In the genomic region with DNA sequence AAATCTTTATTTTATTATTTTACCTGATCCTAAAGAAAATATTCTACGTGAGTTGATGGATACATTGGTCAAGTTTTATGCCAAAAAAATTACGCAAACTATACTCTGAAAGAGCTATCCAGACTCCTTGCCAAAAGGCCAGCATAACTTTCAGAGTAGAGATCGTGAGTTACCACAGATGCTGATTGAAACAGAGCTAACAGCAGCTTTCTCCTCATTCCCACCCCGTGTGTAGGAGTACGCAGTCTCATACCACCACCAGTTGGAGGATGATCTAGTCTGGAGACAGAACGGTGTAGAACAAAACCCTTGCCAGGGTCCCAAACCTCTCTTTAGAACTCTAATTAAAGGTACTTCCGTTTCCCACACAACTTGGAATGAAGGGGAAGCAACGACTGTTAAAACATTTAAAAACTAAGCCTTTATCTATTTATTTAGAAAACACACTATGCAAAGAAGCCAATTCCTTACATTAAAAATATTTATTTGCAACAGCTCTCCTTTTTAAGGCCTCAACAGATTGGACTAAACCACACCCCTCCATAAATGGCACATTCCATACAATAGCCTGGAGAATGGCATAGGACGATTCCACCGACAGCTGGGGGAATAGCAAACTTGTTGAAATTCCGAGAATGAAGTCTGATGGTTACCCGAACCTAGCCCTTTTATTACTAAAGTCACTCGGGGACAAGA, we compare ENCODE assay signal across 8 cellular contexts. TPM values are rescaled to one million over a fixed set of nuclear protein-coding genes. Genes with fewer than 3 reads are reported as not detected.
DNase-seq lines count a peak whose midpoint lies in the region; ATAC-seq, FAIRE-seq and TF ChIP-seq lines count a peak whose summit lies in the region.

No MANE protein-coding gene starts in this region.

- peaks cover 23% of the 10 kb centered on the region for H4K20me1 ChIP-seq in neural cell (ENCODE audit: insufficient read depth)

- DNase-seq in activated gamma-delta T cell treated with anti-CD3 and anti-CD28 coated beads, Interleukin-2, amount 50 U/mL, for 16 hours (ENCODE audit: low read depth), result peak; percentile 5
- DNase-seq in activated gamma-delta T cell (lab: John Stamatoyannopoulos, UW) (no peak), NCI-H1092 (lab: John Stamatoyannopoulos, UW) (peak; percentile 42), HTR-8/SVneo (ENCODE audit: insufficient read length, low spot score) (no peak)
- peak; percentile 24 for DNase-seq in activated CD4-positive, alpha-beta T cell treated with anti-CD3 and anti-CD28 coated beads, Interleukin-2, amount 10 ng/mL, durations not matched to agents 7 days and 5 days

- H3K9me3 Mint-ChIP-seq in activated CD4-positive, alpha-beta T cell treated with anti-CD3 and anti-CD28 coated beads, Interleukin-2, amount 10 ng/mL, durations not matched to agents 7 days and 5 days, result no peaks in the 10 kb centered on the region

- no peaks in the 10 kb centered on the region for H3K27me3 Mint-ChIP-seq in activated CD4-positive, alpha-beta T cell treated with anti-CD3 and anti-CD28 coated beads, Interleukin-2, amount 10 ng/mL, durations not matched to agents 7 days and 5 days

- no peak for TF ChIP-seq EP300 in neural cell (conservative IDR thresholded peaks at IDR 0.05; ENCODE audit: poor library complexity, severe bottlenecking)

- no peaks in the 10 kb centered on the region for H3K27me3 ChIP-seq in neural cell (ENCODE audit: insufficient read depth, low read depth, low read length)

- no peaks in the 10 kb centered on the region for H3K9me3 ChIP-seq in neural cell (ENCODE audit: low read length)

- no peak for TF ChIP-seq RAD21 in neural cell (conservative IDR thresholded peaks at IDR 0.05)

- peak overlapping the region; percentile 81 for H3K4me3 ChIP-seq in neural cell (ENCODE audit: low read length)

- ATAC-seq in esophagus mucosa (peak; percentile 14), HG03460 (IDR thresholded peaks at IDR 0.05; ENCODE audit: unreplicated experiment) (no peak)

- CTCF ChIA-PET in activated CD4-positive, alpha-beta T cell treated with anti-CD3 and anti-CD28 coated beads, Interleukin-2, amount 10 ng/mL, durations not matched to agents 7 days and 5 days (lab: Charles Lee), result interaction anchor here (1.7 kb wide), 1 partner anchor 9 kb away, joined by 5 read pairs; no protein-coding TSS in a partner anchor

- no peak for FAIRE-seq in HTR-8/SVneo (lab: Jason Lieb, UNC)

- peak overlapping the region; percentile 92 for H3K27ac Mint-ChIP-seq in activated CD4-positive, alpha-beta T cell treated with anti-CD3 and anti-CD28 coated beads, Interleukin-2, amount 10 ng/mL, durations not matched to agents 7 days and 5 days

- H3K4me1 Mint-ChIP-seq in activated CD4-positive, alpha-beta T cell treated with anti-CD3 and anti-CD28 coated beads, Interleukin-2, amount 10 ng/mL, durations not matched to agents 7 days and 5 days, result peaks cover 45% of the 10 kb centered on the region

- POLR2A ChIA-PET in activated CD4-positive, alpha-beta T cell treated with anti-CD3 and anti-CD28 coated beads, Interleukin-2, amount 10 ng/mL, durations not matched to agents 7 days and 5 days (lab: Charles Lee), result interaction anchor here (0.6 to 1.0 kb wide), 2 partner anchors 26 to 63 kb away, joined by 3 to 5 read pairs; no protein-coding TSS in a partner anchor

- no peaks in the 10 kb centered on the region for H3K9me2 ChIP-seq in neural cell (ENCODE audit: insufficient read depth, low read length)

- peak overlapping the region; percentile 92 for H3K4me3 Mint-ChIP-seq in activated CD4-positive, alpha-beta T cell treated with anti-CD3 and anti-CD28 coated beads, Interleukin-2, amount 10 ng/mL, durations not matched to agents 7 days and 5 days

- peak overlapping the region; percentile 10 for H2AFZ ChIP-seq in neural cell (ENCODE audit: low read depth, low read length)

- peaks cover 27% of the 10 kb centered on the region for H3K36me3 Mint-ChIP-seq in activated CD4-positive, alpha-beta T cell treated with anti-CD3 and anti-CD28 coated beads, Interleukin-2, amount 10 ng/mL, durations not matched to agents 7 days and 5 days (ENCODE audit: low read depth)

- H3F3A ChIP-seq in neural cell (ENCODE audit: insufficient read depth, low read length, poor library complexity, severe bottlenecking), result no peaks in the 10 kb centered on the region

- TF ChIP-seq CTCF in neural cell (IDR thresholded peaks at IDR 0.05; ENCODE audit: poor library complexity, severe bottlenecking), result no peak

- no peaks in the 10 kb centered on the region for H3K36me3 ChIP-seq in neural cell (ENCODE audit: insufficient read depth, low read length)

- H3K27ac ChIP-seq in neural cell (ENCODE audit: low read length), result peak overlapping the region; percentile 89

- peak overlapping the region; percentile 66 for H3K4me2 ChIP-seq in neural cell (ENCODE audit: low read length)

- peaks cover 52% of the 10 kb centered on the region for H3K79me2 ChIP-seq in neural cell (replicated peaks; ENCODE audit: insufficient read depth, low read length)

- peak overlapping the region; percentile 89 for H3K9ac ChIP-seq in neural cell (ENCODE audit: low read length)

TF ChIP-seq in neural cell, 6 proteins besides CTCF, POLR2A, EP300 and RAD21:
- TF ChIP-seq EZH2 (IDR thresholded peaks at IDR 0.05; ENCODE audit: borderline replicate concordance, insufficient read depth, low read length, poor library complexity, severe bottlenecking), result no peak
- TF ChIP-seq POLR2AphosphoS5 (IDR thresholded peaks at IDR 0.05), result peak; percentile 7

RNA-seq across cellular contexts. Expression of a gene that starts 1.4 kb away (rescaled TPM):
- 100 to 1,000 TPM; 218 TPM for total RNA-seq in activated CD4-positive, alpha-beta T cell treated with anti-CD3 and anti-CD28 coated beads, Interleukin-2, amount 10 ng/mL, durations not matched to agents 7 days and 5 days
- total RNA-seq in esophagus mucosa, result 99.3 TPM
- 116 and 134 TPM in 2 replicates for polyA plus RNA-seq in neural cell
- polyA minus RNA-seq in neural cell, result 197 and 216 TPM in 2 replicates

RNA-seq across cellular contexts. Expression of a gene that starts 26.7 kb away (rescaled TPM):
- 10 to 100 TPM; 51.7 to 54.6 TPM for total RNA-seq in activated CD4-positive, alpha-beta T cell treated with anti-CD3 and anti-CD28 coated beads, Interleukin-2, amount 10 ng/mL, durations not matched to agents 7 days and 5 days
- total RNA-seq in esophagus mucosa, result 7.0 TPM
- 0.18 and 0.40 TPM in 2 replicates for polyA plus RNA-seq in neural cell
- 0.46 TPM in 1 of 2 replicates, not detected in the other for polyA minus RNA-seq in neural cell

Comparison
In these comparisons a context has a peak if more than half of its experiments do, and no peak if none do; other contexts are left out.
1. DNase-seq: peak in activated gamma-delta T cell treated with anti-CD3 and anti-CD28 coated beads, Interleukin-2, amount 50 U/mL, for 16 hours (single experiment), NCI-H1092 (single experiment) and activated CD4-positive, alpha-beta T cell treated with anti-CD3 and anti-CD28 coated beads, Interleukin-2, amount 10 ng/mL, durations not matched to agents 7 days and 5 days (single experiment); none in activated gamma-delta T cell (single experiment) and HTR-8/SVneo (single experiment).